Comparison of ENCODE assay signal across 1 cellular context in the genomic region with DNA sequence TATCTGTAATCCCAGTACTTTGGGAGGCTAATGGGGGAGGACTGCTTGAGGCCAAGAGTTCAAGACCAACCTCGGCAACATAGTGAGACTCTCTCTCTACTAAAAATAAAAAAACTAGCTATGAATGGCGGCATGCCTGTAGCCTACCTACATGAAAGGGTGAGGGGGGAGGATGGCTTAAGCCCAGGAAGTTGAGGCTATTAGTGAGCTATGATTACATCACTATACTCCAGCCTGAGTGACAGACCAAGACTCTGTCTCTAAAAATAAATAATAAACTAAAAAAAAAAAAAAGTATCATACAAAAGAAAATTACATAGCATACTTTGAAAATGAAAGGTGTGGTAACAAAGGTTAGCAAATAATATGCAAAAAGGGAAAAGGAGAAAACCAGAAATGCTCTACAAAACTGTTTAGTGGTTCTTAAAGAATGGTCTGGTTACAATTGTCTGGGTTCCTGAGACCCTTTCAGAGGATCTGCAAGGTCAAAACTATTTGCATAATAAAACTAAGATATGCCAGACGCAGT.
TF ChIP-seq lines count a peak whose summit lies in the region.

No MANE protein-coding gene starts in this region.

TF ChIP-seq in GM23338, 12 proteins besides CTCF, POLR2A, EP300 and RAD21 (continued from another document):
- TF ChIP-seq, protein P1, sequence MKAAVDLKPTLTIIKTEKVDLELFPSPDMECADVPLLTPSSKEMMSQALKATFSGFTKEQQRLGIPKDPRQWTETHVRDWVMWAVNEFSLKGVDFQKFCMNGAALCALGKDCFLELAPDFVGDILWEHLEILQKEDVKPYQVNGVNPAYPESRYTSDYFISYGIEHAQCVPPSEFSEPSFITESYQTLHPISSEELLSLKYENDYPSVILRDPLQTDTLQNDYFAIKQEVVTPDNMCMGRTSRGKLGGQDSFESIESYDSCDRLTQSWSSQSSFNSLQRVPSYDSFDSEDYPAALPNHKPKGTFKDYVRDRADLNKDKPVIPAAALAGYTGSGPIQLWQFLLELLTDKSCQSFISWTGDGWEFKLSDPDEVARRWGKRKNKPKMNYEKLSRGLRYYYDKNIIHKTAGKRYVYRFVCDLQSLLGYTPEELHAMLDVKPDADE (IDR thresholded peaks at IDR 0.05) = no peak
- TF ChIP-seq ZNF114 (CRISPR knock-in tag; IDR thresholded peaks at IDR 0.05) (no peak), CREB1 (CRISPR knock-in tag; IDR thresholded peaks at IDR 0.05; ENCODE audit: low read depth) (no peak), STAT1 (IDR thresholded peaks at IDR 0.05; ENCODE audit: unreplicated experiment) (no peak), JUNB (IDR thresholded peaks at IDR 0.05; ENCODE audit: unreplicated experiment) (no peak), EZH2phosphoT487 (IDR thresholded peaks at IDR 0.05; ENCODE audit: unreplicated experiment) (no peak), ZNF331 (CRISPR knock-in tag; IDR thresholded peaks at IDR 0.05; ENCODE audit: low read depth) (no peak), EZH2 (IDR thresholded peaks at IDR 0.05; ENCODE audit: low read depth, unreplicated experiment) (no peak), NANOG (IDR thresholded peaks at IDR 0.05; ENCODE audit: borderline replicate concordance) (no peak)
- TF ChIP-seq, protein P2, sequence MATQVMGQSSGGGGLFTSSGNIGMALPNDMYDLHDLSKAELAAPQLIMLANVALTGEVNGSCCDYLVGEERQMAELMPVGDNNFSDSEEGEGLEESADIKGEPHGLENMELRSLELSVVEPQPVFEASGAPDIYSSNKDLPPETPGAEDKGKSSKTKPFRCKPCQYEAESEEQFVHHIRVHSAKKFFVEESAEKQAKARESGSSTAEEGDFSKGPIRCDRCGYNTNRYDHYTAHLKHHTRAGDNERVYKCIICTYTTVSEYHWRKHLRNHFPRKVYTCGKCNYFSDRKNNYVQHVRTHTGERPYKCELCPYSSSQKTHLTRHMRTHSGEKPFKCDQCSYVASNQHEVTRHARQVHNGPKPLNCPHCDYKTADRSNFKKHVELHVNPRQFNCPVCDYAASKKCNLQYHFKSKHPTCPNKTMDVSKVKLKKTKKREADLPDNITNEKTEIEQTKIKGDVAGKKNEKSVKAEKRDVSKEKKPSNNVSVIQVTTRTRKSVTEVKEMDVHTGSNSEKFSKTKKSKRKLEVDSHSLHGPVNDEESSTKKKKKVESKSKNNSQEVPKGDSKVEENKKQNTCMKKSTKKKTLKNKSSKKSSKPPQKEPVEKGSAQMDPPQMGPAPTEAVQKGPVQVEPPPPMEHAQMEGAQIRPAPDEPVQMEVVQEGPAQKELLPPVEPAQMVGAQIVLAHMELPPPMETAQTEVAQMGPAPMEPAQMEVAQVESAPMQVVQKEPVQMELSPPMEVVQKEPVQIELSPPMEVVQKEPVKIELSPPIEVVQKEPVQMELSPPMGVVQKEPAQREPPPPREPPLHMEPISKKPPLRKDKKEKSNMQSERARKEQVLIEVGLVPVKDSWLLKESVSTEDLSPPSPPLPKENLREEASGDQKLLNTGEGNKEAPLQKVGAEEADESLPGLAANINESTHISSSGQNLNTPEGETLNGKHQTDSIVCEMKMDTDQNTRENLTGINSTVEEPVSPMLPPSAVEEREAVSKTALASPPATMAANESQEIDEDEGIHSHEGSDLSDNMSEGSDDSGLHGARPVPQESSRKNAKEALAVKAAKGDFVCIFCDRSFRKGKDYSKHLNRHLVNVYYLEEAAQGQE (IDR thresholded peaks at IDR 0.05; ENCODE audit: unreplicated experiment) = no peak
